Comparison of ENCODE assay signal across 23 cellular contexts in genomic region chr3:119976214-119976613, GRCh38.
DNase-seq lines count a peak whose midpoint lies in the region; ATAC-seq, FAIRE-seq and TF ChIP-seq lines count a peak whose summit lies in the region.
"Had no signal": no experiment of that assay in that cellular context is flagged by ENCODE, and none has a peak within 500 bp of the region (broad histone marks: within the 10 kb centered on the region; RNA-seq: fewer than 3 reads in every experiment).

No MANE protein-coding gene starts in this region.

- no peak for TF ChIP-seq POLR2A in H54 (IDR thresholded peaks at IDR 0.05; ENCODE audit: low read depth, low read length)

- no peak for ATAC-seq in HG03565 (IDR thresholded peaks at IDR 0.05; ENCODE audit: unreplicated experiment)
- ATAC-seq: GM12878 had no signal

- no peaks in the 10 kb centered on the region for H3K27me3 ChIP-seq in bronchial epithelial cell (ENCODE audit: control insufficient read depth, insufficient read depth, low read length)
- H3K27me3 ChIP-seq: BE2C had no signal

- no peak overlapping the region for H3K4me3 ChIP-seq in bronchial epithelial cell (ENCODE audit: low read depth, low read length)
- H3K4me3 ChIP-seq: GM12878, HAP-1 had no signal

- no peak for TF ChIP-seq CTCF in bronchial epithelial cell (IDR thresholded peaks at IDR 0.05; ENCODE audit: insufficient read depth, low read length, severe bottlenecking)

- peak; percentile 42 for FAIRE-seq in GM18507 (lab: Jason Lieb, UNC)
- peak; percentile 36 for FAIRE-seq in H54 (lab: Jason Lieb, UNC)
- no peak for FAIRE-seq in bronchial epithelial cell (lab: Jason Lieb, UNC)
- FAIRE-seq: A204.1, GM12878, GM19239, H1 had no signal

- H3K36me3 ChIP-seq in bronchial epithelial cell (ENCODE audit: control insufficient read depth, insufficient read depth, low read length) = peaks cover 2% of the 10 kb centered on the region
- H3K36me3 ChIP-seq: BE2C, HAP-1 had no signal

- DNase-seq in GM18507 (ENCODE audit: extremely low spot score, insufficient read length, low read depth) (no peak), H54 (ENCODE audit: insufficient read length, low spot score) (no peak), bronchial epithelial cell (ENCODE audit: low read depth) (peak; percentile 52), foreskin melanocyte (peak; percentile 9), NCI-H774 (lab: John Stamatoyannopoulos, UW) (no peak), epidermal melanocyte (ENCODE audit: insufficient read length, low spot score) (no peak), NCI-H2171 (lab: John Stamatoyannopoulos, UW) (no peak)
- DNase-seq: BE2C; C1 segment of cervical spinal cord; CD4-positive, CD25-positive, alpha-beta regulatory T cell; CD8-positive, alpha-beta memory T cell; COR-L47; DMS 273 treated with DMSO at 0.1 percent for 48 hours; DMS53; DND-41; EL; IMR-90 had no signal

Comparison
In these comparisons a context has a peak if more than half of its experiments do, and no peak if none do; other contexts are left out.
1. DNase-seq: peak in bronchial epithelial cell (single experiment) and foreskin melanocyte (single experiment); none in GM18507 (single experiment), H54 (single experiment), NCI-H774 (single experiment), epidermal melanocyte (single experiment) and NCI-H2171 (single experiment).